18 cellular contexts compared by ENCODE assay signal in the genomic region with DNA sequence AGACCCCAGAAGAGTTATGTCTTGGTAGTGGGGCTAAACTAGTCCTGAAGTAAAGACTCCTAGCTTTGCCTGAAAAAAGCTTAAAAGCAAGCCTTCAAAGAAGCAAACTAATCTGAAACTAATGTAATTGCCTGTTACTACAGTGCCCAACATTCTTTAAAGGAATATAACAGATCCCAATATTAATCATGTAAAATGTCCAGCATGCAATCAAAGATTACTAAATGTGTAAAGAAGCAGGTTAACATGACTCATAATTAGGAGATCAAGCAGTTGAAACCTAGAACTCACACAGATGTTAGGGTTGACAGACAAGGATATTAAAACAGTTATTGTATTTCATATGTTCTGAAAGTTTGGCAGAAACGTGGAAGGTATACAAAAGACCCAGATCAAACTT. TPM values are rescaled to one million over a fixed set of nuclear protein-coding genes. Genes with fewer than 3 reads are reported as not detected.
A peak's percentile ranks its signal among the peaks of the same experiment; 100 is the strongest.
DNase-seq lines count a peak whose midpoint lies in the region; ATAC-seq and TF ChIP-seq lines count a peak whose summit lies in the region.
"Had no signal": no experiment of that assay in that cellular context is flagged by ENCODE, and none has a peak within 500 bp of the region (broad histone marks: within the 10 kb centered on the region; RNA-seq: fewer than 3 reads in every experiment).

No MANE protein-coding gene starts in this region.

- peaks cover 84% of the 10 kb centered on the region for H3K4me1 ChIP-seq in KMS-11 (ENCODE audit: low read depth, poor library complexity, severe bottlenecking)
- peaks cover 89 to 90% of the 10 kb centered on the region in 2 donors for H3K4me1 ChIP-seq in gastrocnemius medialis
- H3K4me1 ChIP-seq in H9 (ENCODE audit: insufficient read depth, low read length) = peaks cover 7% of the 10 kb centered on the region
- H3K4me1 ChIP-seq in vagina = peaks cover 86% of the 10 kb centered on the region

- no peak for DNase-seq in activated T-cell treated with anti-CD3 and anti-CD28 coated beads, Interleukin-2, amount 50 U/mL, for 72 hours
- no peak for DNase-seq in activated T-cell treated with anti-CD3 and anti-CD28 coated beads, Interleukin-2, amount 50 U/mL, for 48 hours
- DNase-seq in memory B cell (ENCODE audit: low spot score in 2 of 2) (no peak), gastrocnemius medialis (no peak), H9 (no peak), vagina (ENCODE audit: extremely low spot score in 2 of 2) (no peak)
- DNase-seq: Calu3, DMS79, KG1, MM.1S, NCI-H1105, NCI-H1694 treated with DMSO at 0.1 percent for 48 hours, NCI-H446, NCI-H748 treated with DMSO at 0.1 percent for 48 hours had no signal

- H3K27me3 ChIP-seq in KMS-11 (ENCODE audit: insufficient read depth, low read depth) (no peaks in the 10 kb centered on the region), gastrocnemius medialis (no peaks in the 10 kb centered on the region), H9 (ENCODE audit: insufficient read depth, low read length) (no peaks in the 10 kb centered on the region), vagina (no peaks in the 10 kb centered on the region)

- no peak overlapping the region for H3K23ac ChIP-seq in H9 (ENCODE audit: insufficient read length, low read depth, low read length)

- H3K27me3 Mint-ChIP-seq in activated T-cell treated with anti-CD3 and anti-CD28 coated beads, Interleukin-2, amount 50 U/mL, for 72 hours (ENCODE audit: low read depth) = no peaks in the 10 kb centered on the region
- H3K27me3 Mint-ChIP-seq in memory B cell (no peaks in the 10 kb centered on the region), H9 (ENCODE audit: low read depth) (no peaks in the 10 kb centered on the region)

- H4K5ac ChIP-seq in H9 (ENCODE audit: insufficient read length, low read depth, low read length) = no peak overlapping the region

- H4K20me1 ChIP-seq in KMS-11 (ENCODE audit: insufficient read depth) (peaks cover 7% of the 10 kb centered on the region), H9 (ENCODE audit: control insufficient read depth, insufficient read depth, insufficient read length) (no peaks in the 10 kb centered on the region)

- no peaks in the 10 kb centered on the region for H3K79me1 ChIP-seq in H9 (ENCODE audit: insufficient read depth, low read depth, low read length, poor library complexity, severe bottlenecking)

- no peak overlapping the region for H2BK120ac ChIP-seq in H9 (ENCODE audit: low read depth, low read length, poor library complexity, severe bottlenecking)

- no peak overlapping the region for H4K91ac ChIP-seq in H9 (ENCODE audit: insufficient read length, low read depth, low read length)

- TF ChIP-seq CTCF in KMS-11 (conservative IDR thresholded peaks at IDR 0.05; ENCODE audit: low read depth, low read length) (no peak), gastrocnemius medialis (IDR thresholded peaks at IDR 0.05 in 4 of 5, conservative IDR thresholded peaks at IDR 0.05 in 1 of 5) (no peak), H9 (conservative IDR thresholded peaks at IDR 0.05) (no peak), vagina (IDR thresholded peaks at IDR 0.05) (no peak)

- no peak overlapping the region for H3K14ac ChIP-seq in H9 (ENCODE audit: insufficient read depth, low read length)

- H3K79me2 ChIP-seq in KMS-11 (ENCODE audit: insufficient read depth, low read depth) = peaks cover 90% of the 10 kb centered on the region
- peaks cover 74% of the 10 kb centered on the region for H3K79me2 ChIP-seq in H9 (ENCODE audit: insufficient read depth, low read length)

- H4K8ac ChIP-seq in H9 (replicated peaks; ENCODE audit: insufficient read length, low read depth, low read length) = no peak overlapping the region

- intact Hi-C loops in gastrocnemius medialis (cut with DNase I; ENCODE audit: low total_unique reads) (no loop called here), vagina (cut with DNase I) (no loop called here)

- H3K4me3 ChIP-seq in KMS-11 (IDR thresholded peaks at IDR 0.05; ENCODE audit: insufficient read depth, low read depth, low read length) (no peak overlapping the region), gastrocnemius medialis (no peak overlapping the region), vagina (no peak overlapping the region)
- H3K4me3 ChIP-seq: A549 had no signal

- peak overlapping the region; percentile 2 to 31 for H3K4me3 Mint-ChIP-seq in activated T-cell treated with anti-CD3 and anti-CD28 coated beads, Interleukin-2, amount 50 U/mL, for 72 hours
- H3K4me3 Mint-ChIP-seq in memory B cell (no peak overlapping the region), H9 (no peak overlapping the region)

- H3K4me2 ChIP-seq in KMS-11 (peak overlapping the region; percentile 53), H9 (ENCODE audit: insufficient read depth, insufficient read length, low read length) (no peak overlapping the region)
- H3K4me2 ChIP-seq: A549 had no signal

- peaks cover 73% of the 10 kb centered on the region for H3K4me1 Mint-ChIP-seq in activated T-cell treated with anti-CD3 and anti-CD28 coated beads, Interleukin-2, amount 50 U/mL, for 72 hours (ENCODE audit: low read depth)
- H3K4me1 Mint-ChIP-seq in memory B cell (peaks cover 59% of the 10 kb centered on the region), H9 (peaks cover 70 to 75% of the 10 kb centered on the region in 2 experiments)

- H3K4ac ChIP-seq in H9 (ENCODE audit: low read depth, low read length) = no peak overlapping the region

- peak overlapping the region; percentile 74 for H3K27ac ChIP-seq in KMS-11
- H3K27ac ChIP-seq in gastrocnemius medialis = peak overlapping the region in 3 of 4 donors; percentile 1 to 48 (median 38)
- H3K27ac ChIP-seq in H9 (ENCODE audit: insufficient read length, low read depth, low read length) = no peak overlapping the region
- H3K27ac ChIP-seq in vagina = no peak overlapping the region
- H3K27ac ChIP-seq: A549, C4-2B had no signal

- H3K9me3 Mint-ChIP-seq in activated T-cell treated with anti-CD3 and anti-CD28 coated beads, Interleukin-2, amount 50 U/mL, for 72 hours = peaks cover 0 to 3% of the 10 kb centered on the region in 2 donors
- H3K9me3 Mint-ChIP-seq in memory B cell = peaks cover 2% of the 10 kb centered on the region
- no peaks in the 10 kb centered on the region for H3K9me3 Mint-ChIP-seq in H9

- H3K36me3 ChIP-seq in KMS-11 (ENCODE audit: insufficient read depth) (no peaks in the 10 kb centered on the region), gastrocnemius medialis (no peaks in the 10 kb centered on the region), vagina (no peaks in the 10 kb centered on the region)

- no peaks in the 10 kb centered on the region for H3K9me3 ChIP-seq in gastrocnemius medialis
- H3K9me3 ChIP-seq in H9 (ENCODE audit: control insufficient read depth, low read depth, low read length) = no peaks in the 10 kb centered on the region
- no peaks in the 10 kb centered on the region for H3K9me3 ChIP-seq in vagina
- H3K9me3 ChIP-seq: A549 had no signal

- no peak overlapping the region for H3K56ac ChIP-seq in H9 (ENCODE audit: insufficient read length, low read depth, low read length)

- ATAC-seq in activated T-cell treated with anti-CD3 and anti-CD28 coated beads, Interleukin-2, amount 50 U/mL, for 72 hours (replicated peaks in 1 of 2) = no peak
- ATAC-seq in memory B cell (ENCODE audit: low read depth) (no peak), gastrocnemius medialis (no peak), HG03175 (IDR thresholded peaks at IDR 0.05; ENCODE audit: unreplicated experiment) (no peak)
- ATAC-seq: A549 had no signal

- TF ChIP-seq POLR2A in gastrocnemius medialis (IDR thresholded peaks at IDR 0.05) = no peak
- no peak for TF ChIP-seq POLR2A in vagina (IDR thresholded peaks at IDR 0.05)

- H3K9ac ChIP-seq in KMS-11 (peak overlapping the region; percentile 25; the same call in 1 of the 2 replicates), H9 (ENCODE audit: extremely low read depth, insufficient read length, low read length) (no peak overlapping the region)

- in situ Hi-C loops in gastrocnemius medialis (cut with MboI; ENCODE audit: low sequenced_read_pairs in 4 of 4) = no loop called here

- no peak overlapping the region for H3T11ph ChIP-seq in H9 (ENCODE audit: low read length)

- H3K27ac Mint-ChIP-seq in activated T-cell treated with anti-CD3 and anti-CD28 coated beads, Interleukin-2, amount 50 U/mL, for 72 hours = peak overlapping the region; percentile 84
- H3K27ac Mint-ChIP-seq in memory B cell (peak overlapping the region; percentile 61), H9 (no peak overlapping the region)

- no peak overlapping the region for H2BK12ac ChIP-seq in H9 (ENCODE audit: insufficient read length, low read depth, low read length)

- no peak overlapping the region for H2BK15ac ChIP-seq in H9 (ENCODE audit: low read depth, low read length)

- H3K36me3 Mint-ChIP-seq in activated T-cell treated with anti-CD3 and anti-CD28 coated beads, Interleukin-2, amount 50 U/mL, for 72 hours (ENCODE audit: insufficient read depth in 2 of 2) = peaks cover 5 to 7% of the 10 kb centered on the region in 2 donors
- H3K36me3 Mint-ChIP-seq in memory B cell = peaks cover 10% of the 10 kb centered on the region
- H3K36me3 Mint-ChIP-seq in H9 (ENCODE audit: insufficient read depth in 1 of 3, low read depth in 3 of 3) = no peaks in the 10 kb centered on the region

- H2BK20ac ChIP-seq in H9 (ENCODE audit: low read depth, low read length, poor library complexity, severe bottlenecking) = no peak overlapping the region

- no peak overlapping the region for H2AK5ac ChIP-seq in H9 (ENCODE audit: insufficient read length, low read length)

- no peaks in the 10 kb centered on the region for H3K23me2 ChIP-seq in H9 (ENCODE audit: insufficient read length, low read depth, low read length, poor library complexity, severe bottlenecking)

- H2AFZ ChIP-seq in KMS-11 (ENCODE audit: low read depth) (no peak overlapping the region), H9 (ENCODE audit: low read length) (no peak overlapping the region)

- H2BK5ac ChIP-seq in H9 (ENCODE audit: insufficient read length, low read length) = no peak overlapping the region

- H3K18ac ChIP-seq in H9 (ENCODE audit: insufficient read length, low read depth, low read length) = no peak overlapping the region

- WGBS in H9 (ENCODE audit: extremely low coverage, insufficient read length, low lambda C conversion rate) = no CpG with 5 or more reads among the region's 1 CpG

RNA-seq across cellular contexts. Expression of a gene that starts 17.8 kb away (rescaled TPM):
- 10 to 100 TPM; 82.9 to 85.0 TPM for total RNA-seq in activated T-cell treated with anti-CD3 and anti-CD28 coated beads, Interleukin-2, amount 50 U/mL, for 72 hours
- total RNA-seq in gastrocnemius medialis (100 to 1,000 TPM in 2 of 4 donors, 10 to 100 TPM in 2; 81.0 to 115 (median 95.3) TPM), H9 (2021) (73.6 and 76.6 TPM in 2 replicates), vagina (78.1 TPM)

Comparison
In these comparisons a context has a peak if more than half of its experiments do, and no peak if none do; other contexts are left out.
1. H3K27ac Mint-ChIP-seq: peak in activated T-cell treated with anti-CD3 and anti-CD28 coated beads, Interleukin-2, amount 50 U/mL, for 72 hours (single experiment) and memory B cell (single experiment); none in H9 (0 of 3).
2. H3K4me3 Mint-ChIP-seq: peak in activated T-cell treated with anti-CD3 and anti-CD28 coated beads, Interleukin-2, amount 50 U/mL, for 72 hours (2 of 2); none in memory B cell (single experiment) and H9 (0 of 2).
3. H3K27ac ChIP-seq: peak in KMS-11 (single experiment) and gastrocnemius medialis (3 of 4); none in H9 (single experiment) and vagina (single experiment).